In genomic region chr15:74937226-74937601, GRCh38 we compare ENCODE assay signal across 8 cellular contexts. TPM values are rescaled to one million over a fixed set of nuclear protein-coding genes. Genes with fewer than 3 reads are reported as not detected.
DNase-seq lines count a peak whose midpoint lies in the region; ATAC-seq, FAIRE-seq and TF ChIP-seq lines count a peak whose summit lies in the region.

No MANE protein-coding gene starts in this region.

- peaks cover 38% of the 10 kb centered on the region for H3K4me1 Mint-ChIP-seq in stimulated activated naive CD8-positive, alpha-beta T cell treated with anti-CD3 and anti-CD28 coated beads, Interleukin-15, amount 100 ng/mL, for 72 hours

- H3K4me3 ChIP-seq in AG04449 (ENCODE audit: low read depth, low read length), result peak overlapping the region; percentile 81
- H3K4me3 ChIP-seq in iPS-18a (ENCODE audit: low read length), result peak overlapping the region; percentile 99

- H3K27me3 ChIP-seq in iPS-18a (ENCODE audit: control insufficient read depth, insufficient read depth, low read length), result no peaks in the 10 kb centered on the region

- H3K27me3 Mint-ChIP-seq in stimulated activated naive CD8-positive, alpha-beta T cell treated with anti-CD3 and anti-CD28 coated beads, Interleukin-15, amount 100 ng/mL, for 72 hours, result peaks cover 1% of the 10 kb centered on the region

- DNase-seq in AG04449 (ENCODE audit: low read depth, low spot score) (no peak), HEK293T (ENCODE audit: extremely low spot score) (peak; percentile 23), GM12892 (ENCODE audit: insufficient read length) (no peak)
- DNase-seq in activated naive CD4-positive, alpha-beta T cell treated with anti-CD3 and anti-CD28 coated beads, Interleukin-2, amount 50 U/mL, for 72 hours (ENCODE audit: low spot score in 2 of 2), result no peak
- DNase-seq in stimulated activated naive CD8-positive, alpha-beta T cell treated with anti-CD3 and anti-CD28 coated beads, Interleukin-15, amount 100 ng/mL, for 72 hours, result no peak
- DNase-seq in effector CD4-positive, alpha-beta T cell, result no peak

- H3K9me3 ChIP-seq in iPS-18a (ENCODE audit: control insufficient read depth, low read depth, low read length), result no peaks in the 10 kb centered on the region

- peak overlapping the region; percentile 79 for H3K27ac ChIP-seq in iPS-18a (ENCODE audit: low read length)

- no peaks in the 10 kb centered on the region for H3K4me1 ChIP-seq in iPS-18a (ENCODE audit: control insufficient read depth, low read depth, low read length)

- H3K4me3 Mint-ChIP-seq in stimulated activated naive CD8-positive, alpha-beta T cell treated with anti-CD3 and anti-CD28 coated beads, Interleukin-15, amount 100 ng/mL, for 72 hours, result peak overlapping the region; percentile 92 to 94

- H3K27ac Mint-ChIP-seq in activated naive CD4-positive, alpha-beta T cell treated with anti-CD3 and anti-CD28 coated beads, Interleukin-2, amount 50 U/mL, for 72 hours, result peak overlapping the region; percentile 90 to 94
- peak overlapping the region; percentile 91 to 93 for H3K27ac Mint-ChIP-seq in stimulated activated naive CD8-positive, alpha-beta T cell treated with anti-CD3 and anti-CD28 coated beads, Interleukin-15, amount 100 ng/mL, for 72 hours

- no peak for ATAC-seq in activated naive CD4-positive, alpha-beta T cell treated with anti-CD3 and anti-CD28 coated beads, Interleukin-2, amount 50 U/mL, for 72 hours
- peak; percentile 6 for ATAC-seq in stimulated activated naive CD8-positive, alpha-beta T cell treated with anti-CD3 and anti-CD28 coated beads, Interleukin-15, amount 100 ng/mL, for 72 hours
- no peak for ATAC-seq in GM18517 (IDR thresholded peaks at IDR 0.05; ENCODE audit: unreplicated experiment)

- no peak for TF ChIP-seq CTCF in AG04449 (IDR thresholded peaks at IDR 0.05; ENCODE audit: insufficient read depth, low read length, missing control alignments)

- H3K36me3 ChIP-seq in iPS-18a (ENCODE audit: control insufficient read depth, low read depth, low read length), result peaks cover 5% of the 10 kb centered on the region

- CTCF ChIA-PET in AG04449 (lab: Yijun Ruan, JAX) (interaction anchor here (1.0 to 5.2 kb wide), 2 partner anchors 13 to 14 kb away, joined by 3 to 34 read pairs; no protein-coding TSS in a partner anchor), HEK293T (lab: Yijun Ruan, JAX) (no interaction called here)

- peak overlapping the region; percentile 94 for H3K9ac ChIP-seq in iPS-18a (ENCODE audit: low read length)

- no peak for FAIRE-seq in GM12892 (lab: Jason Lieb, UNC)

- no peak for TF ChIP-seq POLR2A in GM12892 (IDR thresholded peaks at IDR 0.05; ENCODE audit: low read depth, low read length)

- POLR2A ChIA-PET in AG04449 (lab: Yijun Ruan, JAX), result interaction anchor here (0.8 to 1.2 kb wide), 3 partner anchors 31 to 154 kb away, joined by 3 to 6 read pairs (median 5); partner anchors contain the start of gene FAM219B
- POLR2A ChIA-PET in HEK293T (lab: Yijun Ruan, JAX), result interaction anchor here (1.0 to 5.2 kb wide), 10 partner anchors 13 to 177 kb away, joined by 3 to 48 read pairs (median 6); partner anchors contain the start of genes FAM219B, PPCDC, RPP25 and SCAMP5

- no peaks in the 10 kb centered on the region for H3K9me3 Mint-ChIP-seq in activated naive CD4-positive, alpha-beta T cell treated with anti-CD3 and anti-CD28 coated beads, Interleukin-2, amount 50 U/mL, for 72 hours
- H3K9me3 Mint-ChIP-seq in stimulated activated naive CD8-positive, alpha-beta T cell treated with anti-CD3 and anti-CD28 coated beads, Interleukin-15, amount 100 ng/mL, for 72 hours, result no peaks in the 10 kb centered on the region

- H3K36me3 Mint-ChIP-seq in activated naive CD4-positive, alpha-beta T cell treated with anti-CD3 and anti-CD28 coated beads, Interleukin-2, amount 50 U/mL, for 72 hours, result peaks cover 13 to 17% of the 10 kb centered on the region in 2 donors

TF ChIP-seq in HEK293T, 16 proteins besides CTCF, POLR2A, EP300 and RAD21:
- TF ChIP-seq L3MBTL2 (conservative IDR thresholded peaks at IDR 0.05) (0 out of 2 replicates have a peak, but pooled peaks have one; percentile 33), NFRKB (IDR thresholded peaks at IDR 0.05) (no peak)
TF ChIP-seq in HEK293T: peak in this region for 1.

RNA-seq across cellular contexts. Expression of gene COX5A, which starts 0.7 kb away (rescaled TPM):
- total RNA-seq in activated naive CD4-positive, alpha-beta T cell treated with anti-CD3 and anti-CD28 coated beads, Interleukin-2, amount 50 U/mL, for 72 hours, result 100 to 1,000 TPM; 314 to 323 TPM
- 404 TPM for polyA plus RNA-seq in GM12892 (2012; ENCODE audit: missing spikeins)

RNA-seq across cellular contexts. Expression of gene RPP25, which starts 19.4 kb away (rescaled TPM):
- 1 to 10 TPM; 3.4 to 6.6 TPM for total RNA-seq in activated naive CD4-positive, alpha-beta T cell treated with anti-CD3 and anti-CD28 coated beads, Interleukin-2, amount 50 U/mL, for 72 hours
- 1.3 TPM for polyA plus RNA-seq in GM12892 (2012; ENCODE audit: missing spikeins)

RNA-seq across cellular contexts. Expression of gene FAM219B, which starts 30.6 kb away (rescaled TPM):
- 10 to 100 TPM; 61.7 to 66.2 TPM for total RNA-seq in activated naive CD4-positive, alpha-beta T cell treated with anti-CD3 and anti-CD28 coated beads, Interleukin-2, amount 50 U/mL, for 72 hours
- polyA plus RNA-seq in GM12892 (2012; ENCODE audit: missing spikeins), result 29.8 TPM

RNA-seq across cellular contexts. Expression of gene MPI, which starts 47.4 kb away (rescaled TPM):
- total RNA-seq in activated naive CD4-positive, alpha-beta T cell treated with anti-CD3 and anti-CD28 coated beads, Interleukin-2, amount 50 U/mL, for 72 hours, result 10 to 100 TPM; 22.0 to 98.0 TPM
- polyA plus RNA-seq in GM12892 (2012; ENCODE audit: missing spikeins), result 73.3 TPM

RNA-seq across cellular contexts. Expression of gene SCAMP5, which starts 58.1 kb away (rescaled TPM):
- 10 to 100 TPM in 1 of 2 donors, 1 to 10 TPM in 1; 3.7 to 11.4 TPM for total RNA-seq in activated naive CD4-positive, alpha-beta T cell treated with anti-CD3 and anti-CD28 coated beads, Interleukin-2, amount 50 U/mL, for 72 hours
- 4.0 TPM for polyA plus RNA-seq in GM12892 (2012; ENCODE audit: missing spikeins)
